26 cellular contexts compared by ENCODE assay signal in the genomic region with DNA sequence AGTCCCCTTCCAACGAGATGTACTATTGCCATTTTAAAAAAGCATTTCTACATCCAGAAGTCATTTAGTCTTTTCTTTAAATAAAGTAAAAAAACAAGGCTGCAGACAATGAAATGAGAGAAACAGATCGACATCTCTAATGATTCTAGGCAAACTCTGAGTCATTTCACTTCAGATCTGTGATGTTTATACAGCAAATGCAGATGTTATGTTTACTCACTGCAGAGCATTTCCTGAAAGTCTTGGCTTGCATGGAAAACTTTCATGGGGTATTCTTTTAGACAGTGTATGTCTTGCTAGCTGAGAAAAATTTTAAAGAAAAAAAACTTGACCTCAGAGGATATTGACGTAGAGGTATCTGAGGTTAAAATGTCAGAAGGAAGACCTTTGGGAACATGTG.
"Had no signal": no experiment of that assay in that cellular context is flagged by ENCODE, and none has a peak within 500 bp of the region (broad histone marks: within the 10 kb centered on the region; RNA-seq: fewer than 3 reads in every experiment).

No MANE protein-coding gene starts in this region.

- H3K9me3 ChIP-seq: ascending aorta, esophagus muscularis mucosa had no signal

- H3K4me1 ChIP-seq: ascending aorta, esophagus muscularis mucosa had no signal

- H3K36me3 ChIP-seq: ascending aorta, esophagus muscularis mucosa had no signal

- H3K27ac ChIP-seq: ascending aorta, coronary artery, dorsolateral prefrontal cortex, esophagus muscularis mucosa had no signal

- ATAC-seq: activated CD4-positive, alpha-beta T cell treated with anti-CD3 and anti-CD28 coated beads for 36 hours; activated CD8-positive, alpha-beta memory T cell treated with anti-CD3 and anti-CD28 coated beads, Interleukin-2, amount 10 ng/mL, durations not matched to agents 7 days and 5 days; activated CD8-positive, alpha-beta T cell treated with anti-CD3 and anti-CD28 coated beads, Interleukin-2, amount 10 ng/mL, durations not matched to agents 7 days and 5 days; activated naive CD4-positive, alpha-beta T cell treated with anti-CD3 and anti-CD28 coated beads, Interleukin-2, amount 50 U/mL, for 72 hours; activated T-cell treated with anti-CD3 and anti-CD28 coated beads, Interleukin-2, amount 50 U/mL, for 72 hours; T-helper 17 cell had no signal

- DNase-seq: activated CD4-positive, alpha-beta memory T cell treated with anti-CD3 and anti-CD28 coated beads for 36 hours; activated CD4-positive, alpha-beta T cell treated with anti-CD3 and anti-CD28 coated beads for 36 hours; activated CD4-positive, CD25-positive, alpha-beta regulatory T cell; activated CD4-positive, CD25-positive, alpha-beta regulatory T cell treated with anti-CD3 and anti-CD28 coated beads, Interleukin-2, amount 50 U/mL, for 72 hours; activated CD8-positive, alpha-beta memory T cell treated with anti-CD3 and anti-CD28 coated beads, Interleukin-2, amount 10 ng/mL, durations not matched to agents 7 days and 5 days; activated CD8-positive, alpha-beta memory T cell treated with anti-CD3 and anti-CD28 coated beads, Interleukin-2, amount 50 U/mL, for 4 hours; activated CD8-positive, alpha-beta T cell treated with anti-CD3 and anti-CD28 coated beads, Interleukin-2, amount 10 ng/mL, durations not matched to agents 7 days and 5 days; activated gamma-delta T cell; activated naive CD4-positive, alpha-beta T cell; activated naive CD4-positive, alpha-beta T cell treated with anti-CD3 and anti-CD28 coated beads, Interleukin-2, amount 10 ng/mL, durations not matched to agents 7 days and 5 days; activated naive CD8-positive, alpha-beta T cell treated with anti-CD3 and anti-CD28 coated beads, Interleukin-2, amount 10 ng/mL, durations not matched to agents 7 days and 5 days; activated T-cell treated with anti-CD3 and anti-CD28 coated beads, Interleukin-2, amount 50 U/mL, for 24 hours; activated T-cell treated with anti-CD3 and anti-CD28 coated beads, Interleukin-2, amount 50 U/mL, for 72 hours; dorsolateral prefrontal cortex; effector memory CD4-positive, alpha-beta T cell; endodermal cell; erythroblast; foreskin fibroblast; head of caudate nucleus; hippocampal formation; T-helper 17 cell; T1000 had no signal

- H3K27me3 ChIP-seq: ascending aorta, dorsolateral prefrontal cortex, esophagus muscularis mucosa had no signal

- H3K4me3 ChIP-seq: ascending aorta, coronary artery, dorsolateral prefrontal cortex, esophagus muscularis mucosa had no signal
